Comparison of ENCODE assay signal across 25 cellular contexts in the genomic region with DNA sequence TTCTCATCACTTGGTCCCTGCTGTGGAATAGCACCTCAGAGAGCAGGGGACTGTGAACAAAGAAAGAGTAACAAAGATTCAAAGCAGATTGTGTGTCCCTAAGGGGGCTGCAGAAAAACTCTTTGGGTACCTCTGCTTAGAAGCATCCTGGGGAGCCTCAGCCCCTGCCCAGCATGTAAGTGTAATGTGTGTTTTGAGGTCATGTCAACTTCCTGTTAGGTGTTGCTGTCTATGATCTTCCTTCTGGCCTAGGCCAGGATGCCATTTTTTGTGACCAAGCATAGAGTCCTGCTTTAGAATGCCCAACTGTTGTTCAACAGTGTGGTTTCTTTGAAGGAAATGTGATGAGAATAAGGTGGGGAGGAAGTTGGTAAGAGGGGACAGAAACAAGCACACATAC.
DNase-seq lines count a peak whose midpoint lies in the region; ATAC-seq and TF ChIP-seq lines count a peak whose summit lies in the region.
"Had no signal": no experiment of that assay in that cellular context is flagged by ENCODE, and none has a peak within 500 bp of the region (broad histone marks: within the 10 kb centered on the region; RNA-seq: fewer than 3 reads in every experiment).

No MANE protein-coding gene starts in this region.

- DNase-seq in activated naive CD8-positive, alpha-beta T cell treated with anti-CD3 and anti-CD28 coated beads for 36 hours, result no peak
- DNase-seq in T-helper 17 cell, result no peak
- peak in 2 of 3 experiments; percentile 14 to 26 for DNase-seq in effector memory CD8-positive, alpha-beta T cell
- peak in 1 of 2 donors; percentile 31 for DNase-seq in stimulated activated naive CD8-positive, alpha-beta T cell treated with anti-CD3 and anti-CD28 coated beads, Interleukin-15, amount 100 ng/mL, for 72 hours
- DNase-seq in AG08395 (ENCODE audit: low spot score), result no peak
- DNase-seq in GM13977 (ENCODE audit: low spot score), result no peak
- DNase-seq: activated naive CD4-positive, alpha-beta T cell; aorta; caudate nucleus; DMS153; foreskin fibroblast; GDM1; left ventricle myocardium inferior; MG63; NCI-H1417 treated with DMSO at 0.1 percent for 48 hours; NCI-H510A; psoas muscle; RPMI8226; T1000 had no signal

- H3K36me3 Mint-ChIP-seq in activated naive CD8-positive, alpha-beta T cell, result no peaks in the 10 kb centered on the region
- no peaks in the 10 kb centered on the region for H3K36me3 Mint-ChIP-seq in activated naive CD8-positive, alpha-beta T cell treated with anti-CD3 and anti-CD28 coated beads for 36 hours
- H3K36me3 Mint-ChIP-seq in T-helper 17 cell (ENCODE audit: low read depth), result no peaks in the 10 kb centered on the region
- H3K36me3 Mint-ChIP-seq in effector memory CD8-positive, alpha-beta T cell (ENCODE audit: insufficient read depth), result no peaks in the 10 kb centered on the region
- H3K36me3 Mint-ChIP-seq: IgD-negative memory B cell, mesothelial cell of epicardium had no signal

- no peak overlapping the region for H3K4me3 Mint-ChIP-seq in activated naive CD8-positive, alpha-beta T cell
- no peak overlapping the region for H3K4me3 Mint-ChIP-seq in activated naive CD8-positive, alpha-beta T cell treated with anti-CD3 and anti-CD28 coated beads for 36 hours
- no peak overlapping the region for H3K4me3 Mint-ChIP-seq in T-helper 17 cell
- H3K4me3 Mint-ChIP-seq in effector memory CD8-positive, alpha-beta T cell, result peak overlapping the region in 1 of 2 donors; percentile 18
- H3K4me3 Mint-ChIP-seq in stimulated activated naive CD8-positive, alpha-beta T cell treated with anti-CD3 and anti-CD28 coated beads, Interleukin-15, amount 100 ng/mL, for 72 hours, result no peak overlapping the region
- H3K4me3 Mint-ChIP-seq: IgD-negative memory B cell, mesothelial cell of epicardium, neural crest cell had no signal

- no peaks in the 10 kb centered on the region for H3K27me3 Mint-ChIP-seq in activated naive CD8-positive, alpha-beta T cell
- H3K27me3 Mint-ChIP-seq in activated naive CD8-positive, alpha-beta T cell treated with anti-CD3 and anti-CD28 coated beads for 36 hours, result peaks cover 4% of the 10 kb centered on the region
- no peaks in the 10 kb centered on the region for H3K27me3 Mint-ChIP-seq in T-helper 17 cell
- H3K27me3 Mint-ChIP-seq in effector memory CD8-positive, alpha-beta T cell, result no peaks in the 10 kb centered on the region
- peaks cover 16% of the 10 kb centered on the region for H3K27me3 Mint-ChIP-seq in stimulated activated naive CD8-positive, alpha-beta T cell treated with anti-CD3 and anti-CD28 coated beads, Interleukin-15, amount 100 ng/mL, for 72 hours

- peak overlapping the region; percentile 47 for H3K27ac Mint-ChIP-seq in activated naive CD8-positive, alpha-beta T cell
- H3K27ac Mint-ChIP-seq in activated naive CD8-positive, alpha-beta T cell treated with anti-CD3 and anti-CD28 coated beads for 36 hours, result no peak overlapping the region
- peak overlapping the region; percentile 5 for H3K27ac Mint-ChIP-seq in T-helper 17 cell
- H3K27ac Mint-ChIP-seq in effector memory CD8-positive, alpha-beta T cell, result peak overlapping the region; percentile 76 to 82
- H3K27ac Mint-ChIP-seq in stimulated activated naive CD8-positive, alpha-beta T cell treated with anti-CD3 and anti-CD28 coated beads, Interleukin-15, amount 100 ng/mL, for 72 hours, result peak overlapping the region; percentile 48 to 71
- H3K27ac Mint-ChIP-seq: IgD-negative memory B cell, mesothelial cell of epicardium had no signal

- H3K9me3 ChIP-seq in T-helper 17 cell (ENCODE audit: control insufficient read depth, low read length, poor library complexity, severe bottlenecking), result no peaks in the 10 kb centered on the region
- H3K9me3 ChIP-seq: left ventricle myocardium inferior, MG63, psoas muscle had no signal

- ATAC-seq in T-helper 17 cell (peak; percentile 45), HG02885 (IDR thresholded peaks at IDR 0.05; ENCODE audit: poor library complexity, unreplicated experiment) (no peak)
- peak; percentile 93 for ATAC-seq in effector memory CD8-positive, alpha-beta T cell (replicated peaks)
- ATAC-seq in stimulated activated naive CD8-positive, alpha-beta T cell treated with anti-CD3 and anti-CD28 coated beads, Interleukin-15, amount 100 ng/mL, for 72 hours, result peak; percentile 92
- ATAC-seq: HCT116, psoas muscle had no signal

- H3K9me3 Mint-ChIP-seq in activated naive CD8-positive, alpha-beta T cell (ENCODE audit: low read depth), result no peaks in the 10 kb centered on the region
- H3K9me3 Mint-ChIP-seq in activated naive CD8-positive, alpha-beta T cell treated with anti-CD3 and anti-CD28 coated beads for 36 hours, result peaks cover 4% of the 10 kb centered on the region
- peaks cover 3 to 5% of the 10 kb centered on the region in 2 donors for H3K9me3 Mint-ChIP-seq in effector memory CD8-positive, alpha-beta T cell
- peaks cover 12 to 25% of the 10 kb centered on the region in 2 donors for H3K9me3 Mint-ChIP-seq in stimulated activated naive CD8-positive, alpha-beta T cell treated with anti-CD3 and anti-CD28 coated beads, Interleukin-15, amount 100 ng/mL, for 72 hours

- in situ Hi-C loops in GM13977 (cut with MboI; ENCODE audit: low pct_unique_long_range_greater_than_20kb, low sequenced_read_pairs, unreplicated experiment), result no loop called here

- H3K4me1 Mint-ChIP-seq in activated naive CD8-positive, alpha-beta T cell (ENCODE audit: low read depth), result peaks cover 16% of the 10 kb centered on the region
- H3K4me1 Mint-ChIP-seq in activated naive CD8-positive, alpha-beta T cell treated with anti-CD3 and anti-CD28 coated beads for 36 hours, result peaks cover 11% of the 10 kb centered on the region
- peaks cover 17% of the 10 kb centered on the region for H3K4me1 Mint-ChIP-seq in T-helper 17 cell
- H3K4me1 Mint-ChIP-seq in effector memory CD8-positive, alpha-beta T cell (ENCODE audit: low read depth in 2 of 2), result peaks cover 19 to 20% of the 10 kb centered on the region in 2 donors
- H3K4me1 Mint-ChIP-seq in stimulated activated naive CD8-positive, alpha-beta T cell treated with anti-CD3 and anti-CD28 coated beads, Interleukin-15, amount 100 ng/mL, for 72 hours, result peaks cover 23% of the 10 kb centered on the region
- H3K4me1 Mint-ChIP-seq: IgD-negative memory B cell, mesothelial cell of epicardium, neural crest cell had no signal

- no peak for TF ChIP-seq CTCF in GM13977 (IDR thresholded peaks at IDR 0.05; ENCODE audit: extremely low read depth, insufficient read depth, missing control alignments)

Comparison
In these comparisons a context has a peak if more than half of its experiments do, and no peak if none do; other contexts are left out.
1. DNase-seq: peak in effector memory CD8-positive, alpha-beta T cell (2 of 3); none in activated naive CD8-positive, alpha-beta T cell treated with anti-CD3 and anti-CD28 coated beads for 36 hours (single experiment), T-helper 17 cell (0 of 3), AG08395 (single experiment) and GM13977 (single experiment).